2 cellular contexts compared by ENCODE assay signal in the genomic region with DNA sequence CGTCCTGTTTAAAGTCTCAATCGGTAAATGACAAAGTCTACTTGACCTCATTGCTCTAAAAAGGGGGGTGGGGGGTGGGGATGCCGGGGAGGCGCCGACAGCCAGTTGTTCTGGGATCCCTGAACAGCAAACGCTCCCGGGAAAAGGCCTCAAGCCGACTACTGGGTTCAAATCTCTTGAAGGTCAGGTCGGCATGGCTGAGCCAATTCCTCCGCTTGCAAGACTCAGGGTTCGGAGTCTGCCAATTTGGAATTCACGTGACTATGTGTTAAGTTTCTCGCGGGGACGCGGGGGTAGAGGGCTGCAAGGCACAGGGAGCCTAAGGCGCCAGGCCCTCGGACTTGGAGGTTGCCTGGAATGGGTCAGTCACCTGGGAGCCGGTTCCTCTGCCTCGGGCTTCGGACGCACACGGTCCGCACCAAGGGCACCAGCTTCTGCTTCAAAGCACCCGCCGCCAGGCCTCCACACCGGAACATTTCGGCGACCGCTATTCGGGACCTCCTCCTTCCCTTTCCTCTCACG.
TF ChIP-seq lines count a peak whose summit lies in the region.

No MANE protein-coding gene starts in this region.

TF ChIP-seq in K562, 482 proteins besides CTCF, POLR2A, EP300 and RAD21 (continues in another document):
- TF ChIP-seq TAF7 (tag; IDR thresholded peaks at IDR 0.05) (peak; percentile 64), L3MBTL2 (IDR thresholded peaks at IDR 0.05) (peak; percentile 51; the same call in 1 of the 2 replicates), MNT (conservative IDR thresholded peaks at IDR 0.05) (0 out of 4 replicates have a peak, but pooled peaks of 1 of the 2 experiments have one; percentile 1), MYC (IDR thresholded peaks at IDR 0.05; ENCODE audit: low read depth, low read length) (0 out of 2 replicates have a peak, but pooled peaks have one; percentile 27), MYC (CRISPR knock-in tag; IDR thresholded peaks at IDR 0.05; ENCODE audit: borderline replicate concordance, low read depth) (no peak), CHD1 (IDR thresholded peaks at IDR 0.05; ENCODE audit: low read length) (peak; percentile 52), TEAD1 (CRISPR knock-in tag; IDR thresholded peaks at IDR 0.05) (no peak), TFE3 (CRISPR knock-in tag; IDR thresholded peaks at IDR 0.05) (peak; percentile 37; the same call in 1 of the 2 replicates), SLC30A9 (CRISPR knock-in tag; IDR thresholded peaks at IDR 0.05) (no peak), PTRF (tag; IDR thresholded peaks at IDR 0.05) (no peak), ZFX (CRISPR knock-in tag; IDR thresholded peaks at IDR 0.05) (peak; percentile 91), PHF20 (IDR thresholded peaks at IDR 0.05; ENCODE audit: partially characterized antibody) (peak; percentile 15)
- TF ChIP-seq, protein P1, sequence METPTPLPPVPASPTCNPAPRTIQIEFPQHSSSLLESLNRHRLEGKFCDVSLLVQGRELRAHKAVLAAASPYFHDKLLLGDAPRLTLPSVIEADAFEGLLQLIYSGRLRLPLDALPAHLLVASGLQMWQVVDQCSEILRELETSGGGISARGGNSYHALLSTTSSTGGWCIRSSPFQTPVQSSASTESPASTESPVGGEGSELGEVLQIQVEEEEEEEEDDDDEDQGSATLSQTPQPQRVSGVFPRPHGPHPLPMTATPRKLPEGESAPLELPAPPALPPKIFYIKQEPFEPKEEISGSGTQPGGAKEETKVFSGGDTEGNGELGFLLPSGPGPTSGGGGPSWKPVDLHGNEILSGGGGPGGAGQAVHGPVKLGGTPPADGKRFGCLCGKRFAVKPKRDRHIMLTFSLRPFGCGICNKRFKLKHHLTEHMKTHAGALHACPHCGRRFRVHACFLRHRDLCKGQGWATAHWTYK (CRISPR knock-in tag; IDR thresholded peaks at IDR 0.05): 0 out of 2 replicates have a peak, but pooled peaks have one; percentile 32
- TF ChIP-seq, protein P2, sequence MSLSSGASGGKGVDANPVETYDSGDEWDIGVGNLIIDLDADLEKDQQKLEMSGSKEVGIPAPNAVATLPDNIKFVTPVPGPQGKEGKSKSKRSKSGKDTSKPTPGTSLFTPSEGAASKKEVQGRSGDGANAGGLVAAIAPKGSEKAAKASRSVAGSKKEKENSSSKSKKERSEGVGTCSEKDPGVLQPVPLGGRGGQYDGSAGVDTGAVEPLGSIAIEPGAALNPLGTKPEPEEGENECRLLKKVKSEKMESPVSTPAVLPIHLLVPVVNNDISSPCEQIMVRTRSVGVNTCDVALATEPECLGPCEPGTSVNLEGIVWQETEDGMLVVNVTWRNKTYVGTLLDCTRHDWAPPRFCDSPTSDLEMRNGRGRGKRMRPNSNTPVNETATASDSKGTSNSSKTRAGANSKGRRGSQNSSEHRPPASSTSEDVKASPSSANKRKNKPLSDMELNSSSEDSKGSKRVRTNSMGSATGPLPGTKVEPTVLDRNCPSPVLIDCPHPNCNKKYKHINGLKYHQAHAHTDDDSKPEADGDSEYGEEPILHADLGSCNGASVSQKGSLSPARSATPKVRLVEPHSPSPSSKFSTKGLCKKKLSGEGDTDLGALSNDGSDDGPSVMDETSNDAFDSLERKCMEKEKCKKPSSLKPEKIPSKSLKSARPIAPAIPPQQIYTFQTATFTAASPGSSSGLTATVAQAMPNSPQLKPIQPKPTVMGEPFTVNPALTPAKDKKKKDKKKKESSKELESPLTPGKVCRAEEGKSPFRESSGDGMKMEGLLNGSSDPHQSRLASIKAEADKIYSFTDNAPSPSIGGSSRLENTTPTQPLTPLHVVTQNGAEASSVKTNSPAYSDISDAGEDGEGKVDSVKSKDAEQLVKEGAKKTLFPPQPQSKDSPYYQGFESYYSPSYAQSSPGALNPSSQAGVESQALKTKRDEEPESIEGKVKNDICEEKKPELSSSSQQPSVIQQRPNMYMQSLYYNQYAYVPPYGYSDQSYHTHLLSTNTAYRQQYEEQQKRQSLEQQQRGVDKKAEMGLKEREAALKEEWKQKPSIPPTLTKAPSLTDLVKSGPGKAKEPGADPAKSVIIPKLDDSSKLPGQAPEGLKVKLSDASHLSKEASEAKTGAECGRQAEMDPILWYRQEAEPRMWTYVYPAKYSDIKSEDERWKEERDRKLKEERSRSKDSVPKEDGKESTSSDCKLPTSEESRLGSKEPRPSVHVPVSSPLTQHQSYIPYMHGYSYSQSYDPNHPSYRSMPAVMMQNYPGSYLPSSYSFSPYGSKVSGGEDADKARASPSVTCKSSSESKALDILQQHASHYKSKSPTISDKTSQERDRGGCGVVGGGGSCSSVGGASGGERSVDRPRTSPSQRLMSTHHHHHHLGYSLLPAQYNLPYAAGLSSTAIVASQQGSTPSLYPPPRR (CRISPR knock-in tag; IDR thresholded peaks at IDR 0.05; ENCODE audit: borderline replicate concordance): 0 out of 2 replicates have a peak, but pooled peaks have one; percentile 55

TF ChIP-seq in HepG2, 621 proteins besides CTCF, POLR2A, EP300 and RAD21 (continues in another document):
- TF ChIP-seq SIN3A (IDR thresholded peaks at IDR 0.05; ENCODE audit: borderline replicate concordance, low read depth, low read length) (peak; percentile 60; the same call in 1 of the 2 replicates), ZNF280B (CRISPR knock-in tag; IDR thresholded peaks at IDR 0.05; ENCODE audit: borderline replicate concordance) (0 out of 2 replicates have a peak, but pooled peaks have one; percentile 17), POGK (CRISPR knock-in tag; conservative IDR thresholded peaks at IDR 0.05) (0 out of 2 replicates have a peak, but pooled peaks have one; percentile 27), PHF8 (CRISPR knock-in tag; IDR thresholded peaks at IDR 0.05) (peak; percentile 86; the same call in 1 of the 2 replicates), ZNF564 (CRISPR knock-in tag; IDR thresholded peaks at IDR 0.05) (no peak), ZNF660 (CRISPR knock-in tag; IDR thresholded peaks at IDR 0.05; ENCODE audit: borderline replicate concordance, low read depth) (no peak), ZFX (CRISPR knock-in tag; IDR thresholded peaks at IDR 0.05; ENCODE audit: low read depth) (peak; percentile 84), HNRNPUL1 (IDR thresholded peaks at IDR 0.05; ENCODE audit: low read depth, low read length) (no peak), CSRNP2 (CRISPR knock-in tag; conservative IDR thresholded peaks at IDR 0.05; ENCODE audit: low read depth) (no peak), ZSCAN25 (CRISPR knock-in tag; IDR thresholded peaks at IDR 0.05) (no peak), ZNF776 (CRISPR knock-in tag; IDR thresholded peaks at IDR 0.05) (0 out of 2 replicates have a peak, but pooled peaks have one; percentile 36), UBTF (CRISPR knock-in tag; IDR thresholded peaks at IDR 0.05) (peak; percentile 85; the same call in 1 of the 2 replicates), ZNF44 (CRISPR knock-in tag; IDR thresholded peaks at IDR 0.05) (no peak), ZNF326 (CRISPR knock-in tag; IDR thresholded peaks at IDR 0.05; ENCODE audit: borderline replicate concordance) (no peak), HNRNPH1 (optimal IDR thresholded peaks at IDR 0.05; ENCODE audit: low read depth, low read length) (no peak), HIC2 (CRISPR knock-in tag; IDR thresholded peaks at IDR 0.05; ENCODE audit: low read depth) (no peak), ZNF224 (CRISPR knock-in tag; IDR thresholded peaks at IDR 0.05) (0 out of 2 replicates have a peak, but pooled peaks have one; percentile 51), MAFG (CRISPR knock-in tag; IDR thresholded peaks at IDR 0.05) (no peak), LCORL (IDR thresholded peaks at IDR 0.05) (no peak), LCORL (CRISPR knock-in tag; IDR thresholded peaks at IDR 0.05) (peak; percentile 66; the same call in 1 of the 2 replicates), ZNF501 (CRISPR knock-in tag; IDR thresholded peaks at IDR 0.05) (no peak), ZNF383 (CRISPR knock-in tag; IDR thresholded peaks at IDR 0.05; ENCODE audit: borderline replicate concordance) (no peak), MYC (CRISPR knock-in tag; IDR thresholded peaks at IDR 0.05; ENCODE audit: borderline replicate concordance) (0 out of 2 replicates have a peak, but pooled peaks have one; percentile 18), AGO2 (optimal IDR thresholded peaks at IDR 0.05; ENCODE audit: low read depth, low read length) (peak; percentile 31), ZFYVE20 (CRISPR knock-in tag; IDR thresholded peaks at IDR 0.05; ENCODE audit: borderline replicate concordance, low read depth) (no peak), HDAC1 (CRISPR knock-in tag; IDR thresholded peaks at IDR 0.05) (peak; percentile 9; the same call in 1 of the 2 replicates), ZNF510 (CRISPR knock-in tag; IDR thresholded peaks at IDR 0.05; ENCODE audit: low read depth) (no peak), KAT7 (CRISPR knock-in tag; IDR thresholded peaks at IDR 0.05; ENCODE audit: borderline replicate concordance) (0 out of 2 replicates have a peak, but pooled peaks have one; percentile 31), ZNF576 (CRISPR knock-in tag; IDR thresholded peaks at IDR 0.05) (no peak)
- TF ChIP-seq, protein P3, sequence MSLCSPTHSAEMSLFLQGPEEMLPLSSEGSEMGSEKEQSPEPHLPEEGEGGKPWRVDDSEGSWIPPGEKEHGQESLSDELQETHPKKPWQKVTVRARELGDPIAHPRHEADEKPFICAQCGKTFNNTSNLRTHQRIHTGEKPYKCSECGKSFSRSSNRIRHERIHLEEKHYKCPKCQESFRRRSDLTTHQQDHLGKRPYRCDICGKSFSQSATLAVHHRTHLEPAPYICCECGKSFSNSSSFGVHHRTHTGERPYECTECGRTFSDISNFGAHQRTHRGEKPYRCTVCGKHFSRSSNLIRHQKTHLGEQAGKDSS (CRISPR knock-in tag; IDR thresholded peaks at IDR 0.05; ENCODE audit: borderline replicate concordance, low read depth): no peak
